ENCODE assay signal across 8 cellular contexts in genomic region chr2:202238234-202239197, GRCh38. TPM values are rescaled to one million over a fixed set of nuclear protein-coding genes. Genes with fewer than 3 reads are reported as not detected.
DNase-seq lines count a peak whose midpoint lies in the region; ATAC-seq and TF ChIP-seq lines count a peak whose summit lies in the region.

Gene SUMO1, minus strand, starts transcription at chr2:202238597. Its CDS starts 146 bp downstream, at chr2:202238451.

- no peaks in the 10 kb centered on the region for H3K27me3 Mint-ChIP-seq in IgD-negative memory B cell

- TF ChIP-seq CTCF in epithelial cell of esophagus (IDR thresholded peaks at IDR 0.05; ENCODE audit: insufficient read depth, low read depth, low read length, missing control alignments), result no peak

- DNase-seq in DMS 273 treated with DMSO at 0.1 percent for 48 hours (lab: John Stamatoyannopoulos, UW) (peak; percentile 64), OCI-M1 (lab: John Stamatoyannopoulos, UW) (peak; percentile 95), activated T-cell treated with anti-CD3 and anti-CD28 coated beads for 4 hours (peak; percentile 86), epithelial cell of esophagus (ENCODE audit: low read depth) (peak; percentile 87), middle frontal gyrus (ENCODE audit: extremely low spot score, low spot score) (peak; percentile 89)
- DNase-seq in stimulated activated CD8-positive, alpha-beta memory T cell treated with anti-CD3 and anti-CD28 coated beads, Interleukin-2, amount 100 ng/mL, for 48 hours (ENCODE audit: low read depth in 2 of 2), result peak; percentile 77 to 87

- H3K4me3 Mint-ChIP-seq in IgD-negative memory B cell, result peak within 1 kb of the TSS; percentile 95 to 100 (median 99)

- peaks cover 0 to 4% (median 0%) of the 10 kb centered on the region in 3 donors for H3K9me3 Mint-ChIP-seq in IgD-negative memory B cell

- ATAC-seq in GM21529 (IDR thresholded peaks at IDR 0.05; ENCODE audit: unreplicated experiment), result peak; percentile 98

- no peaks in the 10 kb centered on the region for H3K36me3 Mint-ChIP-seq in IgD-negative memory B cell

- H3K27ac Mint-ChIP-seq in IgD-negative memory B cell, result peak within 1 kb of the TSS; percentile 78 to 96 (median 94)

- H3K4me3 ChIP-seq in epithelial cell of esophagus (ENCODE audit: low read length), result peak within 1 kb of the TSS; percentile 94

- H3K4me1 Mint-ChIP-seq in IgD-negative memory B cell, result peaks cover 25 to 32% (median 26%) of the 10 kb centered on the region in 3 donors

RNA-seq across cellular contexts. Expression of gene SUMO1, which starts in this region (rescaled TPM):
- polyA plus RNA-seq in IgD-negative memory B cell, result 138 TPM

Comparison
In these comparisons a context has a peak if more than half of its experiments do, and no peak if none do; other contexts are left out.
1. Peak in every context shown above with its lines: DNase-seq, ATAC-seq and H3K4me3 ChIP-seq.